9 cellular contexts compared by ENCODE assay signal in the genomic region with DNA sequence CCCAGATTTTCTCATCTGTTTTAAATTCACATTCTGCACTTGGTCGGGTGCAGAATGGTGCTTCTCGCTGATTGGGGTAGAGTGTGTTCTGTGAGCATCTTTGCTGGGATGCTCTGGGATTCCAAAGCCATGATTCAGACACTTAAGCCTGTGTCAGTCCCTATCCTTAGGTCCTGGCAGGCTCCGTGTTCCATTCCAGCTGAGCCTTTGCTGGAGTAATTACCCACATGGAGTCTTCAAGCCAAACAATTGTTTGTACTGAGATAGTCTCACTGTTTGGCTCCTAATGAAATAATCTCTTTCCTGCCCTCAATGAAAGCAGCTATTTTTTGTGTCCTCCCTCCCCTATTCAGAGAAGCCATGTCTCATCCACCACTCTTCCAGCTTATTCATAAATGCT.
DNase-seq lines count a peak whose midpoint lies in the region; ATAC-seq and TF ChIP-seq lines count a peak whose summit lies in the region.
"Had no signal": no experiment of that assay in that cellular context is flagged by ENCODE, and none has a peak within 500 bp of the region (broad histone marks: within the 10 kb centered on the region; RNA-seq: fewer than 3 reads in every experiment).

No MANE protein-coding gene starts in this region.

- peaks cover 94% of the 10 kb centered on the region for H3K4me1 Mint-ChIP-seq in activated naive CD8-positive, alpha-beta T cell treated with anti-CD3 and anti-CD28 coated beads, Interleukin-2, amount 50 U/mL, for 24 hours

- H3K27ac ChIP-seq in HEK293 (ENCODE audit: extremely low read depth, low read depth, low read length) (no peak overlapping the region), layer of hippocampus (ENCODE audit: low read depth, low read length) (peak overlapping the region; percentile 77)

- peaks cover 44% of the 10 kb centered on the region for H3K36me3 Mint-ChIP-seq in activated naive CD8-positive, alpha-beta T cell treated with anti-CD3 and anti-CD28 coated beads, Interleukin-2, amount 50 U/mL, for 24 hours (ENCODE audit: low read depth)

- H3K27me3 ChIP-seq in layer of hippocampus (ENCODE audit: control insufficient read depth, insufficient read depth, low read length) = no peaks in the 10 kb centered on the region

- H3K27ac Mint-ChIP-seq in activated naive CD8-positive, alpha-beta T cell treated with anti-CD3 and anti-CD28 coated beads, Interleukin-2, amount 50 U/mL, for 24 hours = peak overlapping the region; percentile 94

- H3K4me3 ChIP-seq in HEK293 (ENCODE audit: low read depth, low read length) = no peak overlapping the region

- no peak for ATAC-seq in activated naive CD8-positive, alpha-beta T cell treated with anti-CD3 and anti-CD28 coated beads, Interleukin-2, amount 50 U/mL, for 24 hours

- peak; percentile 24 for DNase-seq in 8988T
- DNase-seq in activated naive CD8-positive, alpha-beta T cell treated with anti-CD3 and anti-CD28 coated beads, Interleukin-2, amount 50 U/mL, for 24 hours = no peak
- no peak for DNase-seq in NCI-H1105 treated with DMSO at 0.1 percent for 48 hours (lab: John Stamatoyannopoulos, UW)
- no peak for DNase-seq in CD1c-positive myeloid dendritic cell (ENCODE audit: extremely low spot score)
- no peak for DNase-seq in NCI-H187 (lab: John Stamatoyannopoulos, UW)
- DNase-seq in activated CD4-positive, alpha-beta T cell treated with anti-CD3 and anti-CD28 coated beads for 48 hours = no peak
- DNase-seq: DND-41 had no signal

- no peak overlapping the region for H3K4me3 Mint-ChIP-seq in activated naive CD8-positive, alpha-beta T cell treated with anti-CD3 and anti-CD28 coated beads, Interleukin-2, amount 50 U/mL, for 24 hours

- TF ChIP-seq CTCF in HEK293 (tag by site-specific recombination; IDR thresholded peaks at IDR 0.05) = no peak

- peaks cover 0 to 6% of the 10 kb centered on the region in 2 experiments; a peak in 1 of 3 replicates for H3K36me3 ChIP-seq in HEK293 (ENCODE audit: control insufficient read depth in 2 of 2, insufficient read depth in 1 of 2, low read length in 2 of 2)

- no peaks in the 10 kb centered on the region for H3K9me3 Mint-ChIP-seq in activated naive CD8-positive, alpha-beta T cell treated with anti-CD3 and anti-CD28 coated beads, Interleukin-2, amount 50 U/mL, for 24 hours

- POLR2A ChIA-PET in HEK293 (lab: Yijun Ruan, JAX) = interaction anchor here (1.1 kb wide), 1 partner anchor 295 kb away, joined by 3 read pairs; the partner anchor contains the start of gene PPT1

- H3K9me3 ChIP-seq in HEK293 (ENCODE audit: control insufficient read depth, insufficient read depth, low read depth, low read length) = no peaks in the 10 kb centered on the region

- H3K27me3 Mint-ChIP-seq in activated naive CD8-positive, alpha-beta T cell treated with anti-CD3 and anti-CD28 coated beads, Interleukin-2, amount 50 U/mL, for 24 hours = no peaks in the 10 kb centered on the region

- no peaks in the 10 kb centered on the region; the same call in 1 of the 2 replicates for H3K4me1 ChIP-seq in HEK293 (ENCODE audit: control insufficient read depth, insufficient read depth, low read length)

- CTCF ChIA-PET in HEK293 (lab: Yijun Ruan, JAX) = interaction anchor here (0.8 to 4.1 kb wide), 6 partner anchors 8 to 268 kb away, joined by 3 to 26 read pairs (median 4); no protein-coding TSS in a partner anchor

TF ChIP-seq in HEK293, 187 proteins besides CTCF, POLR2A, EP300 and RAD21 (continues in another document):
- TF ChIP-seq GLIS2 (tag by site-specific recombination; IDR thresholded peaks at IDR 0.05) (no peak), ZNF311 (tag by site-specific recombination; IDR thresholded peaks at IDR 0.05; ENCODE audit: borderline replicate concordance) (no peak), ZNF366 (tag by site-specific recombination; conservative IDR thresholded peaks at IDR 0.05) (peak; percentile 33; the same call in 1 of the 2 replicates), ZFP37 (tag by site-specific recombination; IDR thresholded peaks at IDR 0.05) (no peak), ZNF560 (tag by site-specific recombination; IDR thresholded peaks at IDR 0.05; ENCODE audit: borderline replicate concordance) (no peak), ZNF239 (tag by site-specific recombination; IDR thresholded peaks at IDR 0.05) (no peak), ZNF514 (tag by site-specific recombination; IDR thresholded peaks at IDR 0.05) (no peak), ZNF449 (tag by site-specific recombination; IDR thresholded peaks at IDR 0.05) (no peak), ZBTB7A (tag by site-specific recombination; IDR thresholded peaks at IDR 0.05; ENCODE audit: low read depth) (no peak), ZNF114 (tag by site-specific recombination; IDR thresholded peaks at IDR 0.05) (no peak), ZNF132 (tag by site-specific recombination; IDR thresholded peaks at IDR 0.05; ENCODE audit: borderline replicate concordance) (no peak), ZBTB17 (tag by site-specific recombination; IDR thresholded peaks at IDR 0.05) (peak; percentile 58; the same call in 1 of the 2 replicates), IKZF3 (tag by site-specific recombination; IDR thresholded peaks at IDR 0.05) (0 out of 2 replicates have a peak, but pooled peaks have one; percentile 7), ZNF639 (tag by site-specific recombination; IDR thresholded peaks at IDR 0.05) (no peak), FEZF1 (tag by site-specific recombination; IDR thresholded peaks at IDR 0.05) (no peak), ZNF266 (tag by site-specific recombination; IDR thresholded peaks at IDR 0.05; ENCODE audit: low read depth) (no peak)
- TF ChIP-seq, protein P1, sequence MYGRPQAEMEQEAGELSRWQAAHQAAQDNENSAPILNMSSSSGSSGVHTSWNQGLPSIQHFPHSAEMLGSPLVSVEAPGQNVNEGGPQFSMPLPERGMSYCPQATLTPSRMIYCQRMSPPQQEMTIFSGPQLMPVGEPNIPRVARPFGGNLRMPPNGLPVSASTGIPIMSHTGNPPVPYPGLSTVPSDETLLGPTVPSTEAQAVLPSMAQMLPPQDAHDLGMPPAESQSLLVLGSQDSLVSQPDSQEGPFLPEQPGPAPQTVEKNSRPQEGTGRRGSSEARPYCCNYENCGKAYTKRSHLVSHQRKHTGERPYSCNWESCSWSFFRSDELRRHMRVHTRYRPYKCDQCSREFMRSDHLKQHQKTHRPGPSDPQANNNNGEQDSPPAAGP (tag by site-specific recombination; IDR thresholded peaks at IDR 0.05) = no peak
- TF ChIP-seq, protein P2, sequence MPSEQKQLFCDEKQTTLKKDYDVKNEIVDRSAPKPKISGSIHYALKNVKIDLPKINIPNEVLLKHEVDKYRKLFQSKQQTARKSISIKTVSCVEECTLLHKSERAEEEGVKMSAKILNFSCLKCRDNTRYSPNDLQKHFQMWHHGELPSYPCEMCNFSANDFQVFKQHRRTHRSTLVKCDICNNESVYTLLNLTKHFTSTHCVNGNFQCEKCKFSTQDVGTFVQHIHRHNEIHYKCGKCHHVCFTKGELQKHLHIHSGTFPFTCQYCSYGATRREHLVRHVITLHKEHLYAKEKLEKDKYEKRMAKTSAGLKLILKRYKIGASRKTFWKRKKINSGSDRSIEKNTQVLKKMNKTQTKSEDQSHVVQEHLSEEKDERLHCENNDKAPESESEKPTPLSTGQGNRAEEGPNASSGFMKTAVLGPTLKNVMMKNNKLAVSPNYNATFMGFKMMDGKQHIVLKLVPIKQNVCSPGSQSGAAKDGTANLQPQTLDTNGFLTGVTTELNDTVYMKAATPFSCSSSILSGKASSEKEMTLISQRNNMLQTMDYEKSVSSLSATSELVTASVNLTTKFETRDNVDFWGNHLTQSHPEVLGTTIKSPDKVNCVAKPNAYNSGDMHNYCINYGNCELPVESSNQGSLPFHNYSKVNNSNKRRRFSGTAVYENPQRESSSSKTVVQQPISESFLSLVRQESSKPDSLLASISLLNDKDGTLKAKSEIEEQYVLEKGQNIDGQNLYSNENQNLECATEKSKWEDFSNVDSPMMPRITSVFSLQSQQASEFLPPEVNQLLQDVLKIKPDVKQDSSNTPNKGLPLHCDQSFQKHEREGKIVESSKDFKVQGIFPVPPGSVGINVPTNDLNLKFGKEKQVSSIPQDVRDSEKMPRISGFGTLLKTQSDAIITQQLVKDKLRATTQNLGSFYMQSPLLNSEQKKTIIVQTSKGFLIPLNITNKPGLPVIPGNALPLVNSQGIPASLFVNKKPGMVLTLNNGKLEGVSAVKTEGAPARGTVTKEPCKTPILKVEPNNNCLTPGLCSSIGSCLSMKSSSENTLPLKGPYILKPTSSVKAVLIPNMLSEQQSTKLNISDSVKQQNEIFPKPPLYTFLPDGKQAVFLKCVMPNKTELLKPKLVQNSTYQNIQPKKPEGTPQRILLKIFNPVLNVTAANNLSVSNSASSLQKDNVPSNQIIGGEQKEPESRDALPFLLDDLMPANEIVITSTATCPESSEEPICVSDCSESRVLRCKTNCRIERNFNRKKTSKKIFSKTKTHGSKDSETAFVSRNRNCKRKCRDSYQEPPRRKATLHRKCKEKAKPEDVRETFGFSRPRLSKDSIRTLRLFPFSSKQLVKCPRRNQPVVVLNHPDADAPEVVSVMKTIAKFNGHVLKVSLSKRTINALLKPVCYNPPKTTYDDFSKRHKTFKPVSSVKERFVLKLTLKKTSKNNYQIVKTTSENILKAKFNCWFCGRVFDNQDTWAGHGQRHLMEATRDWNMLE (tag by site-specific recombination; conservative IDR thresholded peaks at IDR 0.05; ENCODE audit: low read depth) = no peak
